ENCODE assay signal across 1 cellular context in the genomic region with DNA sequence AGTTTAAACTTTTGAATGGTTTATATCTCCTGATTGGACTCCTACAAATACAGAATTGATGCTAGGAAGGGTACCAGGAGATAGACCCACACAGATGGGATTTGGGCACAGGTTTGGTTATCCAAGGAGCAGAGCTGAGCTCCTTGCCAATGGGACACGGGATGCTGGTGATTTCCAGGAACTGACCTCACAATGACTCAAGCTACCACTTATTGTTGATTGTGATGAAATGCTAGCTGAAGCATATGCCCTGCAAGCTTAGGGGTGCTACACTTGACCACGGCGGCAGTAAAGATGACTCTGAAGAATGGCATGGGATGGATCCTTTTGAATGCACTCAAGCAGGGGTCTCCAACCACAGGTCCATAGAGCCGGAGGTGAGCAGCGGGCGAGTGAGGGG.
TF ChIP-seq lines count a peak whose summit lies in the region.

No MANE protein-coding gene starts in this region.

TF ChIP-seq in IMR-90, 13 proteins besides CTCF, POLR2A, EP300 and RAD21:
- TF ChIP-seq MAZ (IDR thresholded peaks at IDR 0.05; ENCODE audit: borderline replicate concordance, low read depth, low read length) = no peak
- TF ChIP-seq NFE2L2 (IDR thresholded peaks at IDR 0.05; ENCODE audit: low read depth, low read length) = no peak
TF ChIP-seq in IMR-90: peak in this region for 0.
